ENCODE assay signal across 8 cellular contexts in the genomic region with DNA sequence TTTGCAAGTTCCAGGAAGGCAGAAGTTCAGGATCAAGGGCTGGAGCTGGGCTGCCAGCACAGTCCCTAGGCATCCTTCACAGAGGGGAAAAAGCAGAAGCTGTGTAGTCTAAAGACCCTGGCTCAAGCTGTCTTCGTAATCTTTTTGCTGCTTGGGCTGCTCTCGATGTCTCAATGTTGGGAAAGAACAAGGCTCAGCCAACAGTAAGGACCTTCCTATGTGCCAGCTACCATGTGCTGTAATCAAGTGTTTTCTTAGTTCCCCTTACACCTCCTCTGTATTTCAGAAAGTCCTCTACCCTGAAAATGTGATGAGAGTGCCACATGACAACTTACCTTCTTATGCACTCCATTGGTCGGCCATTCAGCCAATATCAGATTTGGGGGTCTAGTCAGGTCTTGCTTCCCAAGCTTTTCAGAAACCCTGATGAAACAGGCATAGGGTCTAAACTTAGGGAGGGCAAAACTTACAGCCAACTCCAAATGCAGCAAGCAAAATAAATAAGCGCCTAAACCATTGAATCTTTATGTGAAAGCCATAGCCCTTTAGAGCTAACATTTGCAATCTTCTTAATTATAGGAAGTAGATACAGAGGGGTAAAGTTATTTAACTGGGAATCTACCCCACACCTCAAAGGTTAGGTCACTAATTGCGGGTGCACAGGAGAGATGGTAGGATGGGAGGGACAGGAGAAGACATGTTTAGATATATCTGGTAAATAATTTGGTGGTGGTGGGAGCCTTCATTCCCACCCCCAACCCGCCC. TPM values are rescaled to one million over a fixed set of nuclear protein-coding genes. Genes with fewer than 3 reads are reported as not detected.
A peak's percentile ranks its signal among the peaks of the same experiment; 100 is the strongest.
DNase-seq lines count a peak whose midpoint lies in the region; ATAC-seq and TF ChIP-seq lines count a peak whose summit lies in the region.

No MANE protein-coding gene starts in this region.

- H3K4me1 Mint-ChIP-seq in chondrocyte (ENCODE audit: low read depth) (peaks cover 35% of the 10 kb centered on the region), progenitor cell of endocrine pancreas (ENCODE audit: low read depth) (peaks cover 18% of the 10 kb centered on the region)

- no peaks in the 10 kb centered on the region for H3K9me3 Mint-ChIP-seq in chondrocyte (ENCODE audit: low read depth)
- H3K9me3 Mint-ChIP-seq in progenitor cell of endocrine pancreas (ENCODE audit: low read depth), result no peaks in the 10 kb centered on the region

- peak overlapping the region; percentile 88 to 100 (median 100); a peak in 21 of 22 replicates for H3K9ac ChIP-seq in BLaER1 treated with 17β-estradiol and CSF1 and Interleukin-3, amounts not matched to agents 10 nM and 100 nM

- DNase-seq in NAMALWA (ENCODE audit: low spot score) (peak; percentile 78), chondrocyte (ENCODE audit: low spot score) (no peak), progenitor cell of endocrine pancreas (ENCODE audit: low spot score, unreplicated experiment) (no peak), NCI-H2029 (lab: John Stamatoyannopoulos, UW) (no peak)
- DNase-seq in activated CD8-positive, alpha-beta memory T cell treated with anti-CD3 and anti-CD28 coated beads for 24 hours, result no peak

- peaks cover under 1% of the 10 kb centered on the region for H3K36me3 Mint-ChIP-seq in chondrocyte (ENCODE audit: low read depth)
- H3K36me3 Mint-ChIP-seq in progenitor cell of endocrine pancreas (ENCODE audit: insufficient read depth), result peaks cover 1% of the 10 kb centered on the region

- TF ChIP-seq CTCF in chondrocyte (IDR thresholded peaks at IDR 0.05) (no peak), progenitor cell of endocrine pancreas (IDR thresholded peaks at IDR 0.05; ENCODE audit: unreplicated experiment) (no peak)

- H3K27me3 ChIP-seq in BLaER1 treated with 17β-estradiol and CSF1 and Interleukin-3, amounts not matched to agents 10 nM and 100 nM, result no peaks in the 10 kb centered on the region

- H3K4me1 ChIP-seq in BLaER1 treated with 17β-estradiol and CSF1 and Interleukin-3, amounts not matched to agents 10 nM and 100 nM, result peaks cover 49 to 62% (median 54%) of the 10 kb centered on the region in 10 experiments

- H3K27ac Mint-ChIP-seq in chondrocyte (ENCODE audit: unreplicated experiment) (peak overlapping the region; percentile 29), progenitor cell of endocrine pancreas (no peak overlapping the region)

- peaks cover 11 to 48% (median 27%) of the 10 kb centered on the region in 11 experiments; a peak in 17 of 22 replicates for H4K20me1 ChIP-seq in BLaER1 treated with 17β-estradiol and CSF1 and Interleukin-3, amounts not matched to agents 10 nM and 100 nM

- H3K4me2 ChIP-seq in BLaER1 treated with 17β-estradiol and CSF1 and Interleukin-3, amounts not matched to agents 10 nM and 100 nM, result peak overlapping the region; percentile 83 to 98 (median 92)

- peak overlapping the region; percentile 54 to 100 (median 99); a peak in 19 of 20 replicates for H3K4me3 ChIP-seq in BLaER1 treated with 17β-estradiol and CSF1 and Interleukin-3, amounts not matched to agents 10 nM and 100 nM

- H3K4me3 Mint-ChIP-seq in chondrocyte (ENCODE audit: unreplicated experiment) (peak overlapping the region; percentile 91), progenitor cell of endocrine pancreas (ENCODE audit: low read depth) (peak overlapping the region; percentile 5)

- peaks cover 0 to 31% (median 18%) of the 10 kb centered on the region in 11 experiments; a peak in 15 of 22 replicates for H3K36me3 ChIP-seq in BLaER1 treated with 17β-estradiol and CSF1 and Interleukin-3, amounts not matched to agents 10 nM and 100 nM

- peak overlapping the region; percentile 75 to 100 (median 100) for H3K27ac ChIP-seq in BLaER1 treated with 17β-estradiol and CSF1 and Interleukin-3, amounts not matched to agents 10 nM and 100 nM

- no peaks in the 10 kb centered on the region for H3K9me3 ChIP-seq in BLaER1 treated with 17β-estradiol and CSF1 and Interleukin-3, amounts not matched to agents 10 nM and 100 nM (replicated peaks in 1 of 11)

- ATAC-seq in GM19395 (IDR thresholded peaks at IDR 0.05; ENCODE audit: unreplicated experiment), result peak; percentile 19
- no peak for ATAC-seq in HG03025 (IDR thresholded peaks at IDR 0.05; ENCODE audit: low FRiP score, unreplicated experiment)

- no peaks in the 10 kb centered on the region for H3K27me3 Mint-ChIP-seq in chondrocyte (ENCODE audit: low read depth)
- no peaks in the 10 kb centered on the region for H3K27me3 Mint-ChIP-seq in progenitor cell of endocrine pancreas

RNA-seq across cellular contexts. Expression of gene EDEM1, which starts 1.2 kb away (rescaled TPM):
- total RNA-seq in chondrocyte (39.0 to 51.2 TPM (median 49.1 TPM) in 3 replicates), progenitor cell of endocrine pancreas (24.1 and 25.4 TPM in 2 replicates)
